1 cellular context compared by ENCODE assay signal in the genomic region with DNA sequence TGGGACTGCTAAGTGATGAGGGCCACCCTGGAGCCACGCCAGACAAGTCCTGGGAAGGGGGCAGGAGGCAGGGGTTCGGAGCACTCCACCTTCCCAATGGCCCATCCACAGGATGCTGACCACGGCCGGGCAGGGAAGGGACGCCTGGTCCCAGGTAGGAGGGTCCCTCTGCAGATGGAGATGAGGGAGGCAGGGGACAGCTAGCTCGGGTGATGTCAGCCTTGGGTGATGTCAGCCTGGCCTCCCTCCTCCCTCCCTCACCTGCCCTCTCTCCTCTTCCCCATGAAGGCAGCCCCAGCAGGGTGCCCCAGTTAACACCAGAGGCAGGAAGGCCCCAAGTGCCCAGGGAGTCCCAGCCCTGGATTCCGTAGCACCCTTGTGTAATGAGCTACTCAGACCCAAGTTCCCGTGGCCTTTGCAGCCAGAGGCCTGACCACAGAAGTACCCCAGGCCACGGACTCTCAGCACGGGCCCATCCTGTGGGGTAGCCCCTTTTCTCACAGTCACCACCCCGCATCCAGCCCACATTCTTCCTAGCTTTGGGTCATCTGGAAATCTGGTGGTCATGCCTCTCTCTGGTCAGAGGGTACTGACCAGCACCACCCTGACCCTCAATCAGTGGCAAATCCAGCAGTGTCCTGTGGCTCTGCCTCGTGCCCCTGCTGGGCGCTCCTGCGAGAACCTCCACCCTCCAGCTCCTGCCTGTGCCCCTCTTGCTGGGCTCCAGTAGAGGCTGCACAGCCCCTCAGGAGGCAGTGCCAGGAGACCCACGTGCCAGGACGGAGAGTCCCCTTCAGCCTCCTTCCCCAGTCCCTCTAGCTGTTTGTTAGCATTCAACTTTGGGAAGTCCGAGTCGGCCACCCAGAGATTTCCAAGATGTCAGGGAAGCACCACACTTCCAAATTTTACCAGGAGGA.
TF ChIP-seq lines count a peak whose summit lies in the region.

No MANE protein-coding gene starts in this region.

TF ChIP-seq in HepG2, 621 proteins besides CTCF, POLR2A, EP300 and RAD21:
- TF ChIP-seq NR2F2 (IDR thresholded peaks at IDR 0.05; ENCODE audit: borderline replicate concordance, low read depth) (no peak), ZNF614 (CRISPR knock-in tag; IDR thresholded peaks at IDR 0.05; ENCODE audit: borderline replicate concordance) (no peak), ZNF20 (CRISPR knock-in tag; IDR thresholded peaks at IDR 0.05) (no peak), WIZ (CRISPR knock-in tag; IDR thresholded peaks at IDR 0.05) (no peak), SPEN (CRISPR knock-in tag; IDR thresholded peaks at IDR 0.05; ENCODE audit: low read depth) (no peak), NRL (CRISPR knock-in tag; IDR thresholded peaks at IDR 0.05; ENCODE audit: borderline replicate concordance) (no peak), IKZF4 (CRISPR knock-in tag; IDR thresholded peaks at IDR 0.05; ENCODE audit: borderline replicate concordance, low read depth, not compliant biosample characterization) (no peak), ZNF772 (CRISPR knock-in tag; IDR thresholded peaks at IDR 0.05) (no peak), SMC3 (IDR thresholded peaks at IDR 0.05; ENCODE audit: low read length) (no peak), ZNF776 (CRISPR knock-in tag; IDR thresholded peaks at IDR 0.05) (no peak), HMGA1 (CRISPR knock-in tag; conservative IDR thresholded peaks at IDR 0.05) (no peak), HNRNPUL1 (IDR thresholded peaks at IDR 0.05; ENCODE audit: low read depth, low read length) (no peak), TP53 (CRISPR knock-in tag; conservative IDR thresholded peaks at IDR 0.05) (no peak), CC2D1A (CRISPR knock-in tag; IDR thresholded peaks at IDR 0.05) (no peak)
- TF ChIP-seq, protein P1, sequence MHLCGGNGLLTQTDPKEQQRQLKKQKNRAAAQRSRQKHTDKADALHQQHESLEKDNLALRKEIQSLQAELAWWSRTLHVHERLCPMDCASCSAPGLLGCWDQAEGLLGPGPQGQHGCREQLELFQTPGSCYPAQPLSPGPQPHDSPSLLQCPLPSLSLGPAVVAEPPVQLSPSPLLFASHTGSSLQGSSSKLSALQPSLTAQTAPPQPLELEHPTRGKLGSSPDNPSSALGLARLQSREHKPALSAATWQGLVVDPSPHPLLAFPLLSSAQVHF (CRISPR knock-in tag; IDR thresholded peaks at IDR 0.05) = no peak
- TF ChIP-seq, protein P2, sequence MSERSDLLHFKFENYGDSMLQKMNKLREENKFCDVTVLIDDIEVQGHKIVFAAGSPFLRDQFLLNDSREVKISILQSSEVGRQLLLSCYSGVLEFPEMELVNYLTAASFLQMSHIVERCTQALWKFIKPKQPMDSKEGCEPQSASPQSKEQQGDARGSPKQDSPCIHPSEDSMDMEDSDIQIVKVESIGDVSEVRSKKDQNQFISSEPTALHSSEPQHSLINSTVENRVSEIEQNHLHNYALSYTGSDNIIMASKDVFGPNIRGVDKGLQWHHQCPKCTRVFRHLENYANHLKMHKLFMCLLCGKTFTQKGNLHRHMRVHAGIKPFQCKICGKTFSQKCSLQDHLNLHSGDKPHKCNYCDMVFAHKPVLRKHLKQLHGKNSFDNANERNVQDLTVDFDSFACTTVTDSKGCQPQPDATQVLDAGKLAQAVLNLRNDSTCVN (CRISPR knock-in tag; IDR thresholded peaks at IDR 0.05; ENCODE audit: borderline replicate concordance) = no peak
- TF ChIP-seq, protein P3, sequence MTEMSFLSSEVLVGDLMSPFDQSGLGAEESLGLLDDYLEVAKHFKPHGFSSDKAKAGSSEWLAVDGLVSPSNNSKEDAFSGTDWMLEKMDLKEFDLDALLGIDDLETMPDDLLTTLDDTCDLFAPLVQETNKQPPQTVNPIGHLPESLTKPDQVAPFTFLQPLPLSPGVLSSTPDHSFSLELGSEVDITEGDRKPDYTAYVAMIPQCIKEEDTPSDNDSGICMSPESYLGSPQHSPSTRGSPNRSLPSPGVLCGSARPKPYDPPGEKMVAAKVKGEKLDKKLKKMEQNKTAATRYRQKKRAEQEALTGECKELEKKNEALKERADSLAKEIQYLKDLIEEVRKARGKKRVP (CRISPR knock-in tag; IDR thresholded peaks at IDR 0.05) = no peak
- TF ChIP-seq, protein P4, sequence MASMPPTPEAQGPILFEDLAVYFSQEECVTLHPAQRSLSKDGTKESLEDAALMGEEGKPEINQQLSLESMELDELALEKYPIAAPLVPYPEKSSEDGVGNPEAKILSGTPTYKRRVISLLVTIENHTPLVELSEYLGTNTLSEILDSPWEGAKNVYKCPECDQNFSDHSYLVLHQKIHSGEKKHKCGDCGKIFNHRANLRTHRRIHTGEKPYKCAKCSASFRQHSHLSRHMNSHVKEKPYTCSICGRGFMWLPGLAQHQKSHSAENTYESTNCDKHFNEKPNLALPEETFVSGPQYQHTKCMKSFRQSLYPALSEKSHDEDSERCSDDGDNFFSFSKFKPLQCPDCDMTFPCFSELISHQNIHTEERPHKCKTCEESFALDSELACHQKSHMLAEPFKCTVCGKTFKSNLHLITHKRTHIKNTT (CRISPR knock-in tag; IDR thresholded peaks at IDR 0.05) = no peak
TF ChIP-seq in HepG2: peak in this region for 0.
